Comparison of ENCODE assay signal across 8 cellular contexts in the genomic region with DNA sequence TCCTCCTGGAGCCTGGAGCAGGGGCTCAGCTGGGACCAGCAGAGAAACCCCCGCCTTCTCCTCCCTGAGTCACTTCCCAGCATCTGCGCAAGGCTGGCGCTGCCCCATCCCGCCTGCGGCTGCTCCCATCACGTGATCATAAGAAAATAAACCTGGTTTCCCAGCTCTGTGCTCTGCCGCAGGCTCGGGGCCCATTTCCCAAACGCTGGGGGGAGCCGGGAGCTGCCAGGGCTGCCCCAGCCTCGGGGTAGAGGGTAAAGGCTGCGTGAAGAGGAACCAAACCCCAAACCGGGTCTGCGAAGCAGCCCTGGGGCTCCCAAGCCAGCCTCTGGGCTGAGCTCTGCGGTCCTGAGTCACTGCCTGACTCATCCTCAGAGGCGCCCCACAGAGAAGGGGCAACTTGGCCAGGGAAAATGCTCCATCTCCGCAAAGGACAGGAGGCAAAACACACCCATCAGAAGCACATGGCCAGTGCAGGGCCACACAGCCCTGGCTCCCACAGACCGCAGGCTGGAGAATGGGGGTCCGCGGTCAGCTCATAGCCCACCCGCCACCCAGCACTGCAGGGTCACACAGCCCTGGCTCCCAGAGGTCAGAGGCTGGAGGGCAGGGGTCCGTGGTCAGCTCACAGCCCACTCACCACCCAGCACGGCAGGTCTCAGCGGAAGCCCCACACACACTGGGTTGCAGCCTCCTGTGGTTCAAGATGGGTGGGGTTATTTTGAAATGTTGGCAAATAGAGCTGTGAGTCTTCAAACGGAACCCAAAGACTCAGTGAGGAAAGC.
DNase-seq lines count a peak whose midpoint lies in the region; ATAC-seq and TF ChIP-seq lines count a peak whose summit lies in the region.

No MANE protein-coding gene starts in this region.

- TF ChIP-seq CTCF in PC-9 (conservative IDR thresholded peaks at IDR 0.05), result no peak

- POLR2A ChIA-PET in PC-9 (lab: Charles Lee; ENCODE audit: unreplicated experiment), result interaction anchor here (0.6 to 0.7 kb wide), 3 partner anchors 34 to 204 kb away, joined by 3 to 20 read pairs (median 6); no protein-coding TSS in a partner anchor

- H3K9me3 ChIP-seq in PC-9 (ENCODE audit: insufficient read depth, low read depth) (no peaks in the 10 kb centered on the region), muscle layer of duodenum (ENCODE audit: control insufficient read depth in 1 of 2, low read length in 2 of 2) (no peaks in the 10 kb centered on the region)

- peak; percentile 54 for ATAC-seq in GM18502 (IDR thresholded peaks at IDR 0.05; ENCODE audit: poor library complexity, unreplicated experiment)
- ATAC-seq in HG03432 (IDR thresholded peaks at IDR 0.05; ENCODE audit: unreplicated experiment), result peak; percentile 57
- ATAC-seq in activated T-cell treated with anti-CD3 and anti-CD28 coated beads, Interleukin-2, amount 50 U/mL, for 4 hours, result peak; percentile 84 to 86
- peak; percentile 87 for ATAC-seq in esophagus mucosa

- H3K4me1 ChIP-seq in PC-9 (replicated peaks; ENCODE audit: insufficient read depth), result peaks cover 61% of the 10 kb centered on the region
- peaks cover 39 to 54% of the 10 kb centered on the region in 2 donors for H3K4me1 ChIP-seq in muscle layer of duodenum (ENCODE audit: control insufficient read depth in 1 of 2, insufficient read depth in 2 of 2, low read length in 2 of 2)

- no peaks in the 10 kb centered on the region for H3K9me2 ChIP-seq in PC-9 (ENCODE audit: insufficient read depth)

- no peaks in the 10 kb centered on the region for H3K36me3 Mint-ChIP-seq in activated T-cell treated with anti-CD3 and anti-CD28 coated beads, Interleukin-2, amount 50 U/mL, for 4 hours (ENCODE audit: insufficient read depth)

- H3K36me3 ChIP-seq in PC-9 (ENCODE audit: low read depth) (no peaks in the 10 kb centered on the region), muscle layer of duodenum (ENCODE audit: control insufficient read depth in 1 of 2, insufficient read depth in 2 of 2, low read length in 2 of 2) (peaks cover 0 to 11% of the 10 kb centered on the region in 2 donors)

- H3K4me3 ChIP-seq in PC-9 (peak overlapping the region; percentile 53), muscle layer of duodenum (ENCODE audit: low read depth in 1 of 2, low read length in 2 of 2) (peak overlapping the region; percentile 55 to 65)

- peak overlapping the region; percentile 92 for H3K4me2 ChIP-seq in PC-9

- CTCF ChIA-PET in PC-9 (lab: Charles Lee), result interaction anchor here (0.6 to 1.1 kb wide), 3 partner anchors 84 to 1197 kb away, joined by 3 to 4 read pairs (median 4); no protein-coding TSS in a partner anchor

- peak; percentile 98 to 99 for DNase-seq in PC-9
- peak; percentile 75 for DNase-seq in activated T-cell treated with anti-CD3 and anti-CD28 coated beads, Interleukin-2, amount 50 U/mL, for 4 hours
- peak; percentile 85 for DNase-seq in stimulated activated CD8-positive, alpha-beta memory T cell treated with anti-CD3 and anti-CD28 coated beads, Interleukin-4, amount 100 ng/mL, for 48 hours
- DNase-seq in middle frontal gyrus (ENCODE audit: extremely low spot score, low spot score), result no peak

- H4K20me1 ChIP-seq in PC-9 (ENCODE audit: insufficient read depth), result no peaks in the 10 kb centered on the region

- BruUV-seq in PC-9 (replicated peaks; lab: Mats Ljungman, UMichigan), result no TSS peak

- H3K27me3 Mint-ChIP-seq in activated T-cell treated with anti-CD3 and anti-CD28 coated beads, Interleukin-2, amount 50 U/mL, for 4 hours (ENCODE audit: low read depth), result no peaks in the 10 kb centered on the region

- H3K27me3 ChIP-seq in PC-9 (ENCODE audit: insufficient read depth, low read depth) (no peaks in the 10 kb centered on the region), muscle layer of duodenum (ENCODE audit: low read depth, low read length) (no peaks in the 10 kb centered on the region)

- peaks cover 18% of the 10 kb centered on the region for H3K79me2 ChIP-seq in PC-9 (ENCODE audit: low read depth)

- peaks cover 61% of the 10 kb centered on the region for H3K4me1 Mint-ChIP-seq in activated T-cell treated with anti-CD3 and anti-CD28 coated beads, Interleukin-2, amount 50 U/mL, for 4 hours (ENCODE audit: low read depth)

- H3K4me3 Mint-ChIP-seq in activated T-cell treated with anti-CD3 and anti-CD28 coated beads, Interleukin-2, amount 50 U/mL, for 4 hours, result peak overlapping the region; percentile 76

- intact Hi-C loops in PC-9 (cut with micrococcal nuclease; ENCODE audit: unreplicated experiment), result loop anchor here (1.0 to 10.0 kb wide), 8 partner anchors 13 to 231 kb away; no protein-coding TSS in a partner anchor

- H3F3A ChIP-seq in PC-9 (ENCODE audit: insufficient read depth, low read depth), result peaks cover 26% of the 10 kb centered on the region

- H2AFZ ChIP-seq in PC-9, result peak overlapping the region; percentile 58; the same call in 1 of the 2 replicates

- H3K27ac ChIP-seq in PC-9 (peak overlapping the region; percentile 92), muscle layer of duodenum (ENCODE audit: low read length) (peak overlapping the region; percentile 96)

- H3K9me3 Mint-ChIP-seq in activated T-cell treated with anti-CD3 and anti-CD28 coated beads, Interleukin-2, amount 50 U/mL, for 4 hours, result no peaks in the 10 kb centered on the region
